8 cellular contexts compared by ENCODE assay signal in genomic region chr6:87929843-87930288, GRCh38.
A peak's percentile ranks its signal among the peaks of the same experiment; 100 is the strongest.
DNase-seq lines count a peak whose midpoint lies in the region; ATAC-seq lines count a peak whose summit lies in the region.

No MANE protein-coding gene starts in this region.

- peak; percentile 44 for ATAC-seq in GM19452 (IDR thresholded peaks at IDR 0.05; ENCODE audit: unreplicated experiment)
- peak; percentile 57 for ATAC-seq in HG03520 (IDR thresholded peaks at IDR 0.05; ENCODE audit: unreplicated experiment)

- DNase-seq in COLO829 (ENCODE audit: low spot score), result peak; percentile 75
- DNase-seq in NCI-H526 treated with DMSO at 0.1 percent for 48 hours (lab: John Stamatoyannopoulos, UW), result peak; percentile 87
- peak; percentile 16 to 50 for DNase-seq in activated CD4-positive, alpha-beta T cell treated with anti-CD3 and anti-CD28 coated beads, Interleukin-2, amount 50 U/mL, for 24 hours (ENCODE audit: low read depth in 1 of 2, low spot score in 1 of 2)
- peak; percentile 20 for DNase-seq in effector CD8-positive, alpha-beta T cell (lab: John Stamatoyannopoulos, UW)
- DNase-seq in lung microvascular endothelial cell (ENCODE audit: low read depth in 2 of 2), result peak; percentile 83 to 86
- DNase-seq in stimulated activated CD8-positive, alpha-beta memory T cell treated with anti-CD3 and anti-CD28 coated beads, Interleukin-2, amount 100 ng/mL, for 48 hours (ENCODE audit: low read depth in 2 of 2), result peak; percentile 25 to 44

Comparison
In these comparisons a context has a peak if more than half of its experiments do, and no peak if none do; other contexts are left out.
1. Peak in every context shown above with its lines: DNase-seq and ATAC-seq.
2. DNase-seq: peak in every context shown above with its lines; median percentile 87 in NCI-H526 treated with DMSO at 0.1 percent for 48 hours; 84 in lung microvascular endothelial cell; 75 in COLO829; 34 in stimulated activated CD8-positive, alpha-beta memory T cell treated with anti-CD3 and anti-CD28 coated beads, Interleukin-2, amount 100 ng/mL, for 48 hours; 33 in activated CD4-positive, alpha-beta T cell treated with anti-CD3 and anti-CD28 coated beads, Interleukin-2, amount 50 U/mL, for 24 hours; 20 in effector CD8-positive, alpha-beta T cell.